35 cellular contexts compared by ENCODE assay signal in the genomic region with DNA sequence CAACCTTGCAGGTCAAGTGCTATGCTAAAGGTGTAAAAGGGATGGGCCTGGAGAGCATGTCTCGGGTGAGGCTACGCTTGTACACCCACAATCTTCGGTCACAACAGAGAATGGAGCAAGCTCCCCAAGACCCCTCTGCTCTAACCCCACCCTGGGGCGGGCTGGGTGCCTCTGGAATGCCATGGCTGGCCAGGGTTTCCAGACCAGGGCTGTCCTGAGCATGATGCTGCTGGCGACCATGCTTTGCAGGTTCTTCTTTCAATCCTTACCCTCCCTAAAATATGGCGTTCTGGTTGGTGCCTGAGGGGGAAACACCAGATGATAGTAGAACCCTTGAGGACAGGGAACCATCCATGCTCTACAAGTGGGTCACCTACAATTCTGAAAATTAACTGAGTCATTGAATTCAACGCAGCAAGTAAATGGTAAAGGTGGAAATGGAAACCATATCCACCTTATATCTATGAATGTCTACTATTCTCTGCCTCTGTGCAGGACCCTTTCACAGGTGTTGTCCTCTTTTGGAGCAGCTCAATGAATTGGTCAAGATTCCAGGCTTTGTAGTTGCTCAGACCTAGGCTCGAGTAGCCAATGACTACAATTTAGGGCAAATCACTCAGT.
"Had no signal": no experiment of that assay in that cellular context is flagged by ENCODE, and none has a peak within 500 bp of the region (broad histone marks: within the 10 kb centered on the region; RNA-seq: fewer than 3 reads in every experiment).

No MANE protein-coding gene starts in this region.

- H3K9me3 ChIP-seq: Peyer's patch had no signal

- H3K27me3 ChIP-seq: brain microvascular endothelial cell, Peyer's patch had no signal

- H3K36me3 Mint-ChIP-seq: activated CD4-positive, alpha-beta memory T cell treated with anti-CD3 and anti-CD28 coated beads for 36 hours; activated naive CD8-positive, alpha-beta T cell treated with anti-CD3 and anti-CD28 coated beads for 36 hours had no signal

- H3K36me3 ChIP-seq: brain microvascular endothelial cell, Peyer's patch had no signal

- H3K9me3 Mint-ChIP-seq: activated B cell treated with CpG ODN at 0.5 μM for 24 hours; activated CD4-positive, alpha-beta memory T cell treated with anti-CD3 and anti-CD28 coated beads for 36 hours; activated naive CD8-positive, alpha-beta T cell treated with anti-CD3 and anti-CD28 coated beads for 36 hours had no signal

- ATAC-seq: PC-3 had no signal

- H3K27ac ChIP-seq: brain microvascular endothelial cell, Peyer's patch, VCaP had no signal

- H3K4me3 ChIP-seq: Peyer's patch had no signal

- DNase-seq: activated B cell treated with CpG ODN at 0.5 μM for 24 hours; activated CD4-positive, alpha-beta memory T cell treated with anti-CD3 and anti-CD28 coated beads for 36 hours; activated CD4-positive, alpha-beta T cell treated with anti-CD3 and anti-CD28 coated beads for 4 hours; activated CD4-positive, alpha-beta T cell treated with anti-CD3 and anti-CD28 coated beads, Interleukin-2, amount 50 U/mL, for 1 hour; activated CD4-positive, CD25-positive, alpha-beta regulatory T cell treated with anti-CD3 and anti-CD28 coated beads, Interleukin-2, amount 50 U/mL, for 72 hours; activated CD8-positive, alpha-beta memory T cell treated with anti-CD3 and anti-CD28 coated beads, Interleukin-2, amount 50 U/mL, for 4 hours; activated effector memory CD4-positive, alpha-beta T cell treated with Interleukin-2 at 50 U/mL for 16 hours; activated naive CD4-positive, alpha-beta T cell treated with anti-CD3 and anti-CD28 coated beads, Interleukin-2, amount 50 U/mL, for 16 hours; activated naive CD8-positive, alpha-beta T cell treated with anti-CD3 and anti-CD28 coated beads for 36 hours; activated T-cell treated with anti-CD3 and anti-CD28 coated beads for 4 hours; activated T-cell treated with anti-CD3 and anti-CD28 coated beads, Interleukin-2, amount 50 U/mL, for 48 hours; amniotic stem cell; aorta; brain microvascular endothelial cell; KG1; MM.1S; MV-4-11; NCI-H1092; NCI-H1436 treated with DMSO at 0.1 percent for 48 hours; NCI-H1694 treated with DMSO at 0.1 percent for 48 hours; NCI-H2029; NCI-H2107; NCI-H2171; NCI-H510A; NCI-H526; NCI-H748 treated with DMSO at 0.1 percent for 48 hours; NK-92 treated with Interleukin-12 subunit alpha and Interleukin-12 subunit beta, amount 100 ng/mL, for 24 hours; PC-3; Peyer's patch; RPMI8226; SW 1271; T-helper 1 cell; T-helper 2 cell; T-helper 9 cell had no signal

- H3K4me1 ChIP-seq: Peyer's patch had no signal

- H3K4me3 Mint-ChIP-seq: activated B cell treated with CpG ODN at 0.5 μM for 24 hours; activated CD4-positive, alpha-beta memory T cell treated with anti-CD3 and anti-CD28 coated beads for 36 hours; activated naive CD8-positive, alpha-beta T cell treated with anti-CD3 and anti-CD28 coated beads for 36 hours had no signal
